ENCODE assay signal across 18 cellular contexts in genomic region chr17:33696102-33696501, GRCh38.
DNase-seq lines count a peak whose midpoint lies in the region; ATAC-seq, FAIRE-seq and TF ChIP-seq lines count a peak whose summit lies in the region.
"Had no signal": no experiment of that assay in that cellular context is flagged by ENCODE, and none has a peak within 500 bp of the region (broad histone marks: within the 10 kb centered on the region; RNA-seq: fewer than 3 reads in every experiment).

No MANE protein-coding gene starts in this region.

- TF ChIP-seq CTCF in endodermal cell (conservative IDR thresholded peaks at IDR 0.05) (no peak), neural cell (IDR thresholded peaks at IDR 0.05; ENCODE audit: poor library complexity, severe bottlenecking) (no peak), vagina (IDR thresholded peaks at IDR 0.05) (no peak)

- no peak for TF ChIP-seq RAD21 in neural cell (conservative IDR thresholded peaks at IDR 0.05)

- H3K4me3 ChIP-seq in endodermal cell (ENCODE audit: low read length) = no peak overlapping the region
- peak overlapping the region; percentile 21 for H3K4me3 ChIP-seq in neural cell (ENCODE audit: low read length)
- H3K4me3 ChIP-seq in vagina = no peak overlapping the region
- H3K4me3 ChIP-seq: GM12878, GM23248 had no signal

- no peaks in the 10 kb centered on the region for H3K36me3 Mint-ChIP-seq in endodermal cell (ENCODE audit: low read depth)

- H3K9me3 ChIP-seq in endodermal cell (ENCODE audit: control insufficient read depth, low read length) (no peaks in the 10 kb centered on the region), neural cell (ENCODE audit: low read length) (no peaks in the 10 kb centered on the region), vagina (no peaks in the 10 kb centered on the region)

- no peaks in the 10 kb centered on the region for H3K9me2 ChIP-seq in neural cell (ENCODE audit: insufficient read depth, low read length)

- DNase-seq in OCI-M1 (lab: John Stamatoyannopoulos, UW) (peak; percentile 1), endodermal cell (no peak), urothelium cell line (ENCODE audit: low spot score) (no peak), vagina (ENCODE audit: extremely low spot score in 2 of 2) (no peak)
- DNase-seq: C1 segment of cervical spinal cord; Calu3; CD4-positive, alpha-beta T cell; DMS 273 treated with DMSO at 0.1 percent for 48 hours; GM23248 had no signal

- ATAC-seq in GM18873 (IDR thresholded peaks at IDR 0.05; ENCODE audit: low FRiP score, unreplicated experiment) (no peak), HG03571 (IDR thresholded peaks at IDR 0.05; ENCODE audit: unreplicated experiment) (no peak)
- ATAC-seq: GM12878, HCT116 had no signal

- 75 to 87% methylated on average over 4 to 6 of the region's 6 CpGs for whole genome bisulfite sequencing in endodermal cell (ENCODE audit: insufficient coverage in 1 of 2, insufficient read length in 1 of 2), 2 experiments

- TF ChIP-seq POLR2A in vagina (IDR thresholded peaks at IDR 0.05) = no peak

- H2AFZ ChIP-seq in neural cell (ENCODE audit: low read depth, low read length) = no peak overlapping the region
- H2AFZ ChIP-seq: GM23248 had no signal

- no peaks in the 10 kb centered on the region for H3K79me2 ChIP-seq in neural cell (replicated peaks; ENCODE audit: insufficient read depth, low read length)

- H3K27me3 ChIP-seq in endodermal cell (ENCODE audit: control insufficient read depth, insufficient read depth, low read length, poor library complexity, severe bottlenecking) (peaks cover 28% of the 10 kb centered on the region), neural cell (ENCODE audit: insufficient read depth, low read depth, low read length) (no peaks in the 10 kb centered on the region), vagina (peaks cover 4% of the 10 kb centered on the region)

- H4K20me1 ChIP-seq in neural cell (ENCODE audit: insufficient read depth) = no peaks in the 10 kb centered on the region

- H3K4me1 Mint-ChIP-seq in endodermal cell = no peaks in the 10 kb centered on the region
- H3K4me1 Mint-ChIP-seq: B cell had no signal

- TF ChIP-seq EP300 in neural cell (conservative IDR thresholded peaks at IDR 0.05; ENCODE audit: poor library complexity, severe bottlenecking) = peak; percentile 68

- H3K9ac ChIP-seq in endodermal cell (ENCODE audit: extremely low read depth, low read length, poor library complexity, severe bottlenecking) (no peak overlapping the region), neural cell (ENCODE audit: low read length) (no peak overlapping the region)
- H3K9ac ChIP-seq: GM23248 had no signal

- peaks cover 19% of the 10 kb centered on the region for H3K27me3 Mint-ChIP-seq in endodermal cell (ENCODE audit: insufficient read depth)

- no peaks in the 10 kb centered on the region for H3K36me3 ChIP-seq in endodermal cell (ENCODE audit: control insufficient read depth, insufficient read depth, low read length)
- H3K36me3 ChIP-seq in neural cell (ENCODE audit: insufficient read depth, low read length) = no peaks in the 10 kb centered on the region
- no peaks in the 10 kb centered on the region for H3K36me3 ChIP-seq in vagina

- H3F3A ChIP-seq in neural cell (ENCODE audit: insufficient read depth, low read length, poor library complexity, severe bottlenecking) = peaks cover 3% of the 10 kb centered on the region

- H3K27ac ChIP-seq in endodermal cell (ENCODE audit: low read depth, low read length) (peak overlapping the region; percentile 24), neural cell (ENCODE audit: low read length) (no peak overlapping the region), vagina (no peak overlapping the region)
- H3K27ac ChIP-seq: GM23248 had no signal

- no peak overlapping the region for H3K27ac Mint-ChIP-seq in endodermal cell
- H3K27ac Mint-ChIP-seq: B cell; CD4-positive, alpha-beta T cell had no signal

- H3K4me2 ChIP-seq in neural cell (ENCODE audit: low read length) = no peak overlapping the region

- no peaks in the 10 kb centered on the region for H3K4me1 ChIP-seq in endodermal cell (ENCODE audit: control insufficient read depth, insufficient read depth, low read length)
- no peaks in the 10 kb centered on the region for H3K4me1 ChIP-seq in vagina

- no peaks in the 10 kb centered on the region for H3K9me3 Mint-ChIP-seq in endodermal cell
- H3K9me3 Mint-ChIP-seq: CD4-positive, alpha-beta T cell had no signal

- intact Hi-C loops in vagina (cut with DNase I) = no loop called here

- H3K4me3 Mint-ChIP-seq in endodermal cell = no peak overlapping the region
- H3K4me3 Mint-ChIP-seq: B cell; CD4-positive, alpha-beta T cell had no signal

- peak; percentile 67 for FAIRE-seq in urothelium cell line (lab: Jason Lieb, UNC)
- FAIRE-seq: A204.1, GM12878, GM18507, H54 had no signal

TF ChIP-seq in neural cell, 6 proteins besides CTCF, POLR2A, EP300 and RAD21:
- TF ChIP-seq REST (IDR thresholded peaks at IDR 0.05; ENCODE audit: borderline replicate concordance) = no peak
- TF ChIP-seq SMC3 (conservative IDR thresholded peaks at IDR 0.05; ENCODE audit: poor library complexity) = no peak
- peak; percentile 71 for TF ChIP-seq POLR2AphosphoS5 (IDR thresholded peaks at IDR 0.05)
- no peak for TF ChIP-seq TAF1 (IDR thresholded peaks at IDR 0.05; ENCODE audit: low read depth)
